ENCODE assay signal across 15 cellular contexts in genomic region chr12:21459474-21459873, GRCh38. TPM values are rescaled to one million over a fixed set of nuclear protein-coding genes. Genes with fewer than 3 reads are reported as not detected.
DNase-seq lines count a peak whose midpoint lies in the region; ATAC-seq and TF ChIP-seq lines count a peak whose summit lies in the region.
"Had no signal": no experiment of that assay in that cellular context is flagged by ENCODE, and none has a peak within 500 bp of the region (broad histone marks: within the 10 kb centered on the region; RNA-seq: fewer than 3 reads in every experiment).

No MANE protein-coding gene starts in this region.

- no peaks in the 10 kb centered on the region for H4K20me1 ChIP-seq in Karpas-422 (ENCODE audit: insufficient read depth, low read depth, low read length)
- H4K20me1 ChIP-seq: BLaER1 treated with 17β-estradiol and CSF1 and Interleukin-3, amounts not matched to agents 10 nM and 100 nM had no signal

- 84 to 90% methylated on average over 2 of the region's 2 CpGs for WGBS in body of pancreas, 2 donors

- H3K79me2 ChIP-seq in Karpas-422 (ENCODE audit: low read length) = no peaks in the 10 kb centered on the region

- H3K27ac Mint-ChIP-seq in central memory CD8-positive, alpha-beta T cell (ENCODE audit: low read depth) = peak overlapping the region; percentile 44
- no peak overlapping the region for H3K27ac Mint-ChIP-seq in activated naive CD8-positive, alpha-beta T cell treated with anti-CD3 and anti-CD28 coated beads, Interleukin-2, amount 50 U/mL, for 24 hours
- H3K27ac Mint-ChIP-seq: CD4-positive, alpha-beta T cell had no signal

- H3K9me2 ChIP-seq in Karpas-422 (replicated peaks; ENCODE audit: insufficient read depth, low read length) = no peaks in the 10 kb centered on the region

- peaks cover 36% of the 10 kb centered on the region for H3K4me1 Mint-ChIP-seq in central memory CD8-positive, alpha-beta T cell
- H3K4me1 Mint-ChIP-seq in activated naive CD8-positive, alpha-beta T cell treated with anti-CD3 and anti-CD28 coated beads, Interleukin-2, amount 50 U/mL, for 24 hours = peaks cover 42% of the 10 kb centered on the region

- H3K4me1 ChIP-seq in Karpas-422 (ENCODE audit: low read length) (no peaks in the 10 kb centered on the region), body of pancreas (no peaks in the 10 kb centered on the region)

- H3K9me3 Mint-ChIP-seq in central memory CD8-positive, alpha-beta T cell = no peaks in the 10 kb centered on the region
- peaks cover 4% of the 10 kb centered on the region for H3K9me3 Mint-ChIP-seq in activated naive CD8-positive, alpha-beta T cell treated with anti-CD3 and anti-CD28 coated beads, Interleukin-2, amount 50 U/mL, for 24 hours

- H3K4me2 ChIP-seq in Karpas-422 (ENCODE audit: low read depth, low read length, poor library complexity, severe bottlenecking) = no peak overlapping the region
- H3K4me2 ChIP-seq: BLaER1 treated with 17β-estradiol and CSF1 and Interleukin-3, amounts not matched to agents 10 nM and 100 nM had no signal

- peaks cover 48% of the 10 kb centered on the region for H3K36me3 Mint-ChIP-seq in central memory CD8-positive, alpha-beta T cell (ENCODE audit: insufficient read depth)
- peaks cover 56% of the 10 kb centered on the region for H3K36me3 Mint-ChIP-seq in activated naive CD8-positive, alpha-beta T cell treated with anti-CD3 and anti-CD28 coated beads, Interleukin-2, amount 50 U/mL, for 24 hours (ENCODE audit: low read depth)

- H3K4me3 Mint-ChIP-seq in central memory CD8-positive, alpha-beta T cell = no peak overlapping the region
- H3K4me3 Mint-ChIP-seq in activated naive CD8-positive, alpha-beta T cell treated with anti-CD3 and anti-CD28 coated beads, Interleukin-2, amount 50 U/mL, for 24 hours = no peak overlapping the region
- H3K4me3 Mint-ChIP-seq: CD4-positive, alpha-beta T cell had no signal

- no peak for ATAC-seq in central memory CD8-positive, alpha-beta T cell (replicated peaks; ENCODE audit: extremely low read depth, poor library complexity, severe bottlenecking)
- ATAC-seq in body of pancreas (no peak), GM18861 (IDR thresholded peaks at IDR 0.05; ENCODE audit: unreplicated experiment) (no peak)
- ATAC-seq in activated naive CD8-positive, alpha-beta T cell treated with anti-CD3 and anti-CD28 coated beads, Interleukin-2, amount 50 U/mL, for 24 hours = no peak

- no peaks in the 10 kb centered on the region for H3K27me3 Mint-ChIP-seq in central memory CD8-positive, alpha-beta T cell
- no peaks in the 10 kb centered on the region for H3K27me3 Mint-ChIP-seq in activated naive CD8-positive, alpha-beta T cell treated with anti-CD3 and anti-CD28 coated beads, Interleukin-2, amount 50 U/mL, for 24 hours
- H3K27me3 Mint-ChIP-seq: CD4-positive, alpha-beta T cell had no signal

- peaks cover 23% of the 10 kb centered on the region for H3K36me3 ChIP-seq in Karpas-422 (ENCODE audit: insufficient read depth, low read length)
- peaks cover 0 to 36% of the 10 kb centered on the region in 2 donors for H3K36me3 ChIP-seq in body of pancreas (replicated peaks in 1 of 2; ENCODE audit: insufficient read depth in 1 of 2, low read depth in 2 of 2)

- intact Hi-C loops in body of pancreas (cut with DNase I) = no loop called here

- no peak for TF ChIP-seq CTCF in body of pancreas (IDR thresholded peaks at IDR 0.05)

- H3K9ac ChIP-seq in Karpas-422 (ENCODE audit: low read length) = no peak overlapping the region
- H3K9ac ChIP-seq: BLaER1 treated with 17β-estradiol and CSF1 and Interleukin-3, amounts not matched to agents 10 nM and 100 nM had no signal

- no peaks in the 10 kb centered on the region for H3K9me3 ChIP-seq in Karpas-422 (ENCODE audit: low read length)
- H3K9me3 ChIP-seq in body of pancreas = no peaks in the 10 kb centered on the region

- no peak overlapping the region for H2AFZ ChIP-seq in Karpas-422 (ENCODE audit: low read length)

- H3K4me3 ChIP-seq in Karpas-422 (ENCODE audit: low read length) = no peak overlapping the region
- no peak overlapping the region for H3K4me3 ChIP-seq in body of pancreas
- H3K4me3 ChIP-seq: BLaER1 treated with 17β-estradiol and CSF1 and Interleukin-3, amounts not matched to agents 10 nM and 100 nM had no signal

- H3K27me3 ChIP-seq in Karpas-422 (ENCODE audit: low read length) (no peaks in the 10 kb centered on the region), body of pancreas (no peaks in the 10 kb centered on the region)
- H3K27me3 ChIP-seq: BLaER1 treated with 17β-estradiol and CSF1 and Interleukin-3, amounts not matched to agents 10 nM and 100 nM had no signal

- H3K27ac ChIP-seq in Karpas-422 (ENCODE audit: low read length) = no peak overlapping the region
- H3K27ac ChIP-seq in body of pancreas = no peak overlapping the region
- H3K27ac ChIP-seq: BLaER1 treated with 17β-estradiol and CSF1 and Interleukin-3, amounts not matched to agents 10 nM and 100 nM had no signal

- DNase-seq in NCI-H1694 (lab: John Stamatoyannopoulos, UW) (peak; percentile 18), NCI-H1694 treated with DMSO at 0.1 percent for 48 hours (lab: John Stamatoyannopoulos, UW) (no peak), Karpas-422 (peak; percentile 31), SK-N-DZ (ENCODE audit: low spot score) (peak; percentile 94), body of pancreas (no peak)
- DNase-seq in central memory CD8-positive, alpha-beta T cell (ENCODE audit: low spot score in 2 of 2) = no peak
- no peak for DNase-seq in activated naive CD8-positive, alpha-beta T cell treated with anti-CD3 and anti-CD28 coated beads, Interleukin-2, amount 50 U/mL, for 24 hours
- DNase-seq: 8988T; CD4-positive, alpha-beta T cell; COR-L47; DMS53; GF-D8; IMR-90 had no signal

- TF ChIP-seq POLR2A in body of pancreas (IDR thresholded peaks at IDR 0.05) = no peak

RNA-seq across cellular contexts. Expression of gene PYROXD1, which starts 22.0 kb away (rescaled TPM):
- total RNA-seq in Karpas-422 (2014; rRNA removed; shearing (Covaris generic); ENCODE audit: low replicate concordance) = 17.2 and 26.9 TPM in 2 replicates
- 5.5 and 7.4 TPM in 2 replicates for polyA plus RNA-seq in SK-N-DZ (2014; cell fraction: cytosol; rRNA removed)
- polyA plus RNA-seq in SK-N-DZ (2014; cell fraction: nucleus; rRNA removed) = 4.8 and 20.0 TPM in 2 replicates
- 10 to 100 TPM; 12.5 to 12.7 TPM for total RNA-seq in body of pancreas

RNA-seq across cellular contexts. Expression of gene RECQL, which starts 42.0 kb away (rescaled TPM):
- total RNA-seq in Karpas-422 (2014; rRNA removed; shearing (Covaris generic); ENCODE audit: low replicate concordance) = 44.5 and 47.2 TPM in 2 replicates
- 75.7 and 82.7 TPM in 2 replicates for polyA plus RNA-seq in SK-N-DZ (2014; cell fraction: cytosol; rRNA removed)
- polyA plus RNA-seq in SK-N-DZ (2014; cell fraction: nucleus; rRNA removed) = 51.6 and 54.3 TPM in 2 replicates
- 10 to 100 TPM in 1 of 2 donors, 1 to 10 TPM in 1; 5.3 to 18.9 TPM for total RNA-seq in body of pancreas

RNA-seq across cellular contexts. Expression of gene GOLT1B, which starts 42.1 kb away (rescaled TPM):
- 17.1 and 53.9 TPM in 2 replicates for total RNA-seq in Karpas-422 (2014; rRNA removed; shearing (Covaris generic); ENCODE audit: low replicate concordance)
- 54.1 and 56.6 TPM in 2 replicates for polyA plus RNA-seq in SK-N-DZ (2014; cell fraction: cytosol; rRNA removed)
- polyA plus RNA-seq in SK-N-DZ (2014; cell fraction: nucleus; rRNA removed) = 53.7 and 57.0 TPM in 2 replicates
- total RNA-seq in body of pancreas = 10 to 100 TPM; 16.3 to 18.5 TPM

Comparison
In these comparisons a context has a peak if more than half of its experiments do, and no peak if none do; other contexts are left out.
1. DNase-seq: peak in NCI-H1694 (single experiment), Karpas-422 (single experiment) and SK-N-DZ (single experiment); none in NCI-H1694 treated with DMSO at 0.1 percent for 48 hours (single experiment), central memory CD8-positive, alpha-beta T cell (0 of 2), body of pancreas (0 of 4) and activated naive CD8-positive, alpha-beta T cell treated with anti-CD3 and anti-CD28 coated beads, Interleukin-2, amount 50 U/mL, for 24 hours (single experiment).